Comparison of ENCODE assay signal across 8 cellular contexts in the genomic region with DNA sequence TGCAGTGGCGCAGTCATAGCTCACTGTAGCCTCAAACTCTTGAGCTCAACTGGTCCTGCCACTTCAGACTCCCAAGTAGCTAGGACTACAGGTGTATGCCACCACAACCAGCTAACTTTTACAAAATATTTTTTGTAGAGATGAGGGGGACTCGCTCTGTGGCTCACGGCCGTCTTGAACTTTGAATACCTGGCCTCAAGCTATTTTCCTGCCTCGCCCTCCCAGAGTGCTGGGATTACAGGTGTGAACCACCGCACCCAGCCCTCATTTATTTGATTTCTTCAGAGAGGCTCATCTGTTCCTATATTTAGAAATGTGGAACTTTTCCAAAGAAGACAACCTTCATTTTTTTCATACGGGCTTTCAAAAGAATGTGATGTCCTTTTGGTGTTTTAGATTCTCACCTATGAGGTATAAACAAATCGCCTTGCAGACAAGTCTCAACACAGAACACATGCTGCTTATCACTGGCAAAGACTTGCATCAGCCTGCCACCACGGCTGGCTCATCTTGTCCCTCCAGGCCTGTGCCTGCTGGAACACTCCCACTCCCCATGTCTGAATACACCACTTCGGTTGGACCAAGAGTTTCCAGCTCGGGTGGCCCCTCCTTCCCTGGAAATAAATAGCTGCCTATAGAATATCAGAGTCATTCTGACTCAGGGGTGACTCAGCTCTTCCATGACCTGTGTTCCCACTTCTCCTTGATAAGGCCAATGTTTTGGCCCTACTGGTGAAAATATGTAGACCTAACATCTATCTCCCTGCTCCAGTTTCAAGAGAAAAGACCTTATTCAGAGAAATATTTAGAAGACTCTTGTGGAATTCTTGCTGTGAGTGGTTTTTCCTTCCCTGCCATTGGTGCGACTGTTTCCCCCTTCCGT.
DNase-seq lines count a peak whose midpoint lies in the region; ATAC-seq and TF ChIP-seq lines count a peak whose summit lies in the region.

No MANE protein-coding gene starts in this region.

- H3K27me3 Mint-ChIP-seq in activated CD8-positive, alpha-beta T cell treated with anti-CD3 and anti-CD28 coated beads for 36 hours: no peaks in the 10 kb centered on the region

- no peaks in the 10 kb centered on the region for H3K36me3 ChIP-seq in BJ (ENCODE audit: control insufficient read depth, insufficient read depth, low read length)
- H3K36me3 ChIP-seq in fibroblast of lung (ENCODE audit: control insufficient read depth, insufficient read depth, low read length): no peaks in the 10 kb centered on the region

- intact Hi-C loops in activated CD8-positive, alpha-beta T cell treated with anti-CD3 and anti-CD28 coated beads for 36 hours (cut with micrococcal nuclease): no loop called here

- CTCF ChIA-PET in BJ (lab: Yijun Ruan, JAX): interaction anchor here (0.6 to 2.2 kb wide), 3 partner anchors 11 to 342 kb away, joined by 3 to 8 read pairs (median 3); no protein-coding TSS in a partner anchor
- CTCF ChIA-PET in activated CD8-positive, alpha-beta T cell treated with anti-CD3 and anti-CD28 coated beads for 36 hours (lab: Charles Lee): interaction anchor here (0.6 to 2.3 kb wide), 6 partner anchors 14 to 356 kb away, joined by 3 to 11 read pairs (median 4); no protein-coding TSS in a partner anchor

- H3K27ac ChIP-seq in fibroblast of lung (ENCODE audit: insufficient read depth, low read length): peak overlapping the region; percentile 85

- no peaks in the 10 kb centered on the region for H3K9me3 Mint-ChIP-seq in activated CD8-positive, alpha-beta T cell treated with anti-CD3 and anti-CD28 coated beads for 36 hours

- no peak overlapping the region for H3K4me3 ChIP-seq in BJ (ENCODE audit: low read depth, low read length)
- peak overlapping the region in 1 of 4 experiments; percentile 52 for H3K4me3 ChIP-seq in fibroblast of lung (replicated peaks in 1 of 4; ENCODE audit: control extremely low read depth in 1 of 4, insufficient read depth in 1 of 4, low read depth in 3 of 4, low read length in 4 of 4)

- peaks cover 19% of the 10 kb centered on the region for H3K4me1 ChIP-seq in fibroblast of lung (ENCODE audit: control insufficient read depth, extremely low read depth, insufficient read depth, low read length)

- H3K4me2 ChIP-seq in fibroblast of lung (ENCODE audit: extremely low read depth, insufficient read depth, low read length): peak overlapping the region; percentile 48

- H2AFZ ChIP-seq in fibroblast of lung (ENCODE audit: low read length): no peak overlapping the region

- no peak overlapping the region for H3K9ac ChIP-seq in fibroblast of lung (ENCODE audit: insufficient read depth, low read length)

- ATAC-seq in activated CD8-positive, alpha-beta T cell treated with anti-CD3 and anti-CD28 coated beads for 36 hours: peak; percentile 92
- ATAC-seq in GM21619 (IDR thresholded peaks at IDR 0.05; ENCODE audit: unreplicated experiment): no peak
- ATAC-seq in GM21825 (IDR thresholded peaks at IDR 0.05; ENCODE audit: unreplicated experiment): no peak

- H3K36me3 Mint-ChIP-seq in activated CD8-positive, alpha-beta T cell treated with anti-CD3 and anti-CD28 coated beads for 36 hours (ENCODE audit: low read depth): no peaks in the 10 kb centered on the region

- no peaks in the 10 kb centered on the region for H3K79me2 ChIP-seq in fibroblast of lung (ENCODE audit: control insufficient read depth, insufficient read depth, low read length)

- DNase-seq in BJ (ENCODE audit: low read depth) (peak; percentile 63), LoVo (ENCODE audit: low spot score) (peak; percentile 95), fibroblast of lung (ENCODE audit: low read depth in 2 of 2) (peak; percentile 99), pons (ENCODE audit: low spot score) (peak; percentile 39), NCI-H446 (lab: John Stamatoyannopoulos, UW) (no peak)
- DNase-seq in activated CD8-positive, alpha-beta T cell treated with anti-CD3 and anti-CD28 coated beads for 36 hours: peak; percentile 89

- H3K9me3 ChIP-seq in fibroblast of lung (ENCODE audit: control insufficient read depth, insufficient read depth, low read depth, low read length): no peaks in the 10 kb centered on the region

- peak overlapping the region; percentile 13 for H3K4me3 Mint-ChIP-seq in activated CD8-positive, alpha-beta T cell treated with anti-CD3 and anti-CD28 coated beads for 36 hours

- TF ChIP-seq CTCF in BJ (IDR thresholded peaks at IDR 0.05; ENCODE audit: insufficient read depth, low read depth, low read length): peak; percentile 8; the same call in 1 of the 2 replicates
- no peak for TF ChIP-seq CTCF in activated CD8-positive, alpha-beta T cell treated with anti-CD3 and anti-CD28 coated beads for 36 hours (IDR thresholded peaks at IDR 0.05)
- peak in 1 of 2 donors; percentile 5 for TF ChIP-seq CTCF in fibroblast of lung (conservative IDR thresholded peaks at IDR 0.05 in 1 of 2, IDR thresholded peaks at IDR 0.05 in 1 of 2; ENCODE audit: low read depth in 1 of 2, low read length in 2 of 2)

- POLR2A ChIA-PET in BJ (lab: Charles Lee): no interaction called here
- POLR2A ChIA-PET in activated CD8-positive, alpha-beta T cell treated with anti-CD3 and anti-CD28 coated beads for 36 hours (lab: Charles Lee): interaction anchor here (1.8 kb wide), 1 partner anchor 58 kb away, joined by 3 read pairs; no protein-coding TSS in a partner anchor

- peaks cover 19% of the 10 kb centered on the region for H3K4me1 Mint-ChIP-seq in activated CD8-positive, alpha-beta T cell treated with anti-CD3 and anti-CD28 coated beads for 36 hours (ENCODE audit: low read depth)

- peak overlapping the region; percentile 87 for H3K27ac Mint-ChIP-seq in activated CD8-positive, alpha-beta T cell treated with anti-CD3 and anti-CD28 coated beads for 36 hours

- H4K20me1 ChIP-seq in fibroblast of lung (ENCODE audit: control insufficient read depth, extremely low read depth, insufficient read depth, low read length): no peaks in the 10 kb centered on the region

- H3K27me3 ChIP-seq in BJ (ENCODE audit: control insufficient read depth, insufficient read depth, low read length): no peaks in the 10 kb centered on the region
- H3K27me3 ChIP-seq in fibroblast of lung (ENCODE audit: control insufficient read depth, insufficient read depth, low read length): no peaks in the 10 kb centered on the region

Comparison
In these comparisons a context has a peak if more than half of its experiments do, and no peak if none do; other contexts are left out.
1. DNase-seq: peak in BJ (single experiment), LoVo (single experiment), activated CD8-positive, alpha-beta T cell treated with anti-CD3 and anti-CD28 coated beads for 36 hours (single experiment), fibroblast of lung (2 of 2) and pons (single experiment); none in NCI-H446 (0 of 2).